10 cellular contexts compared by ENCODE assay signal in the genomic region with DNA sequence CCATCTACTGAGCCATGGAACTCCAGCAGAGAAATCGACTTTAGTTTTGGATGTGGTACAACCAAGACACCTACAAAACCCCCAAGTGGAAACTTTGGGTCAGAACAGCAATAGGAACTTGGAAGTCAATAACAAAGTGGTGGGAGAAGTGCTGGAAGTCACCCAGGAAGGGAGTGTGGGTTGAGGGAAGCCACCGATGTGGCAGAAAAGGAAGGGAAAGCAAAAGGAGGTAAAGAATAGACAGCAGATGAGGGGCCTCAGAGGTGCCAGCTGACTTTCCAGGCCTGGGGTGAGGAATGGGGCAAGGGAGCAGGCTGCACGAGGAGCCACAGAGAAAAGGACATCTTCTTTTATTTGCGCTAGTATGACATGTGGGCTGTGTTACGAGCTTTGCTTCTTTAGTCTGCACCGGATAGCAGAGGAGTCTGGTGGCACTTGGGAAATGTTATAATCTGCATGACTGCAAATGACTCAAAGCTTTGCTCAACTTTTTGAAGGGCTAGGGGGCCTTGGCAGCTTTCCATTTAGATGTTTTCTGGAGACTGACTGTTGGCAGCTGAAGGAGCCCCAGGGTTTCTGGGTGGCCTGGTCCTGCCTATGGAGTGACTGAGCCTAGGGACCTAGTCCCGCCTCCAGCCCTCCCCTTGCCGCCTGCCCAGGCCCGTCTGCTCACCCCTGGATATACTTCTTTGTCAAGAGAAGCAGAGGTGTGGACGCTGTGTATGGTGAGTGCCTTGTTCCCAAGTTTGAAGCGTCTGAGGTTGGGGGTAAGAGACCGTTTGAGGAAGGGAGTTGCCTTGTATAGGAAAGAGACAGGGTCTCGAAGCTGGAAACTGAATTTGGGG. TPM values are rescaled to one million over a fixed set of nuclear protein-coding genes. Genes with fewer than 3 reads are reported as not detected.
DNase-seq lines count a peak whose midpoint lies in the region; ATAC-seq, FAIRE-seq and TF ChIP-seq lines count a peak whose summit lies in the region.
"Had no signal": no experiment of that assay in that cellular context is flagged by ENCODE, and none has a peak within 500 bp of the region (broad histone marks: within the 10 kb centered on the region; RNA-seq: fewer than 3 reads in every experiment).

No MANE protein-coding gene starts in this region.

- H3K9me3 ChIP-seq in breast epithelium (no peaks in the 10 kb centered on the region), liver (ENCODE audit: control insufficient read depth in 4 of 4, low read length in 3 of 4) (no peaks in the 10 kb centered on the region)

- peaks cover 45% of the 10 kb centered on the region for H3K4me1 Mint-ChIP-seq in stimulated activated naive CD8-positive, alpha-beta T cell treated with anti-CD3 and anti-CD28 coated beads, Interleukin-15, amount 100 ng/mL, for 72 hours

- H3K27me3 Mint-ChIP-seq in stimulated activated naive CD8-positive, alpha-beta T cell treated with anti-CD3 and anti-CD28 coated beads, Interleukin-15, amount 100 ng/mL, for 72 hours: no peaks in the 10 kb centered on the region

- H3K4me1 ChIP-seq in breast epithelium (peaks cover 7 to 24% of the 10 kb centered on the region in 2 donors), liver (ENCODE audit: control insufficient read depth in 4 of 4, insufficient read depth in 4 of 4, low read length in 3 of 4) (peaks cover 21 to 78% (median 58%) of the 10 kb centered on the region in 4 donors)

- DNase-seq in stimulated activated naive CD8-positive, alpha-beta T cell treated with anti-CD3 and anti-CD28 coated beads, Interleukin-15, Interleukin-2, amounts not matched to agents 100 U/mL and 50 U/mL, for 24 hours: no peak
- no peak for DNase-seq in stimulated activated naive CD8-positive, alpha-beta T cell treated with anti-CD3 and anti-CD28 coated beads, Interleukin-15, amount 100 ng/mL, for 72 hours
- DNase-seq in breast epithelium (ENCODE audit: low spot score in 2 of 2) (no peak), GM19239 (ENCODE audit: insufficient read length, low spot score) (no peak), KBM-7 (no peak)
- DNase-seq: DND-41 had no signal

- H3K27ac Mint-ChIP-seq in stimulated activated naive CD8-positive, alpha-beta T cell treated with anti-CD3 and anti-CD28 coated beads, Interleukin-15, amount 100 ng/mL, for 72 hours: peak overlapping the region in 1 of 2 donors; percentile 16

- H3K9me3 Mint-ChIP-seq in stimulated activated naive CD8-positive, alpha-beta T cell treated with anti-CD3 and anti-CD28 coated beads, Interleukin-15, amount 100 ng/mL, for 72 hours: no peaks in the 10 kb centered on the region

- H3K27ac ChIP-seq in breast epithelium: peak overlapping the region; percentile 71 to 86
- H3K27ac ChIP-seq in liver (ENCODE audit: low read depth in 1 of 2, low read length in 2 of 2): peak overlapping the region; percentile 58 to 73

- H3K36me3 ChIP-seq in breast epithelium: no peaks in the 10 kb centered on the region
- no peaks in the 10 kb centered on the region for H3K36me3 ChIP-seq in liver (ENCODE audit: control insufficient read depth in 4 of 4, insufficient read depth in 3 of 4, low read depth in 1 of 4, low read length in 3 of 4)

- no peak for TF ChIP-seq POLR2A in breast epithelium (IDR thresholded peaks at IDR 0.05)

- intact Hi-C loops in breast epithelium (cut with DNase I; ENCODE audit: low total_unique reads): no loop called here

- H3K4me3 ChIP-seq in breast epithelium (peak overlapping the region; percentile 7 to 48 (median 18)), liver (ENCODE audit: low read depth in 1 of 3, low read length in 3 of 3) (no peak overlapping the region)

- H3K4me3 Mint-ChIP-seq in stimulated activated naive CD8-positive, alpha-beta T cell treated with anti-CD3 and anti-CD28 coated beads, Interleukin-15, amount 100 ng/mL, for 72 hours: no peak overlapping the region

- peak; percentile 19 for ATAC-seq in stimulated activated naive CD8-positive, alpha-beta T cell treated with anti-CD3 and anti-CD28 coated beads, Interleukin-15, Interleukin-2, amounts not matched to agents 100 U/mL and 50 U/mL, for 24 hours
- no peak for ATAC-seq in stimulated activated naive CD8-positive, alpha-beta T cell treated with anti-CD3 and anti-CD28 coated beads, Interleukin-15, amount 100 ng/mL, for 72 hours
- ATAC-seq in HG02840 (IDR thresholded peaks at IDR 0.05; ENCODE audit: low FRiP score, unreplicated experiment): no peak
- ATAC-seq in GM19328 (IDR thresholded peaks at IDR 0.05; ENCODE audit: unreplicated experiment): no peak

- no peak overlapping the region for H3K9ac ChIP-seq in liver (ENCODE audit: low read depth in 1 of 2, low read length in 2 of 2)

- in situ Hi-C loops in KBM-7 (cut with MboI; ENCODE audit: low pct_unique_long_range_greater_than_20kb, low sequenced_read_pairs): no loop called here

- H3K27me3 ChIP-seq in breast epithelium: no peaks in the 10 kb centered on the region
- H3K27me3 ChIP-seq in liver (ENCODE audit: control insufficient read depth in 4 of 4, insufficient read depth in 4 of 4, low read length in 3 of 4): no peaks in the 10 kb centered on the region

- 84% methylated on average over 13 of the region's 13 CpGs for WGBS in liver

- FAIRE-seq in GM19239 (lab: Jason Lieb, UNC): no peak
- FAIRE-seq: islet of Langerhans had no signal

- TF ChIP-seq CTCF in breast epithelium (IDR thresholded peaks at IDR 0.05): no peak
- TF ChIP-seq CTCF in liver (IDR thresholded peaks at IDR 0.05; ENCODE audit: low read depth, low read length, missing input control): no peak

- no peak for TF ChIP-seq RAD21 in liver (IDR thresholded peaks at IDR 0.05)

TF ChIP-seq in liver, 16 proteins besides CTCF, POLR2A, EP300 and RAD21:
- no peak for TF ChIP-seq FOXA1 (IDR thresholded peaks at IDR 0.05)

RNA-seq across cellular contexts. Expression of gene PRXL2A, which starts 5.0 kb away (rescaled TPM):
- total RNA-seq in breast epithelium: 100 to 1,000 TPM in 1 of 3 donors, 10 to 100 TPM in 2; 82.3 to 547 (median 88.4) TPM
- 10 to 100 TPM; 48.5 to 51.2 TPM for total RNA-seq in liver
- polyA plus RNA-seq in liver: 10 to 100 TPM; 56.9 to 87.4 TPM

RNA-seq across cellular contexts. Expression of gene TSPAN14, which starts 40.7 kb away (rescaled TPM):
- total RNA-seq in breast epithelium (10 to 100 TPM; 52.8 to 76.8 (median 74.8) TPM), liver (10 to 100 TPM; 27.0 to 36.8 TPM)
- polyA plus RNA-seq in liver: 10 to 100 TPM; 19.9 to 27.6 TPM

RNA-seq across cellular contexts. Expression of gene DYDC2, which starts 56.8 kb away (rescaled TPM):
- total RNA-seq in breast epithelium (under 1 TPM in 1 of 3 donors, not detected in 2; 0.32 TPM), liver (1 to 10 TPM in 1 of 2 donors, under 1 TPM in 1; 0.25 to 2.0 TPM)
- polyA plus RNA-seq in liver: under 1 TPM; 0.14 to 0.25 TPM

RNA-seq across cellular contexts. Expression of gene DYDC1, which starts 56.8 kb away (rescaled TPM):
- total RNA-seq in breast epithelium (not detected), liver (under 1 TPM in 1 of 2 donors, not detected in 1; 0.23 TPM)
- not detected for polyA plus RNA-seq in liver

Comparison
In these comparisons a context has a peak if more than half of its experiments do, and no peak if none do; other contexts are left out.
1. H3K4me3 ChIP-seq: peak in breast epithelium (3 of 3); none in liver (0 of 3).